Comparison of ENCODE assay signal across 1 cellular context in the genomic region with DNA sequence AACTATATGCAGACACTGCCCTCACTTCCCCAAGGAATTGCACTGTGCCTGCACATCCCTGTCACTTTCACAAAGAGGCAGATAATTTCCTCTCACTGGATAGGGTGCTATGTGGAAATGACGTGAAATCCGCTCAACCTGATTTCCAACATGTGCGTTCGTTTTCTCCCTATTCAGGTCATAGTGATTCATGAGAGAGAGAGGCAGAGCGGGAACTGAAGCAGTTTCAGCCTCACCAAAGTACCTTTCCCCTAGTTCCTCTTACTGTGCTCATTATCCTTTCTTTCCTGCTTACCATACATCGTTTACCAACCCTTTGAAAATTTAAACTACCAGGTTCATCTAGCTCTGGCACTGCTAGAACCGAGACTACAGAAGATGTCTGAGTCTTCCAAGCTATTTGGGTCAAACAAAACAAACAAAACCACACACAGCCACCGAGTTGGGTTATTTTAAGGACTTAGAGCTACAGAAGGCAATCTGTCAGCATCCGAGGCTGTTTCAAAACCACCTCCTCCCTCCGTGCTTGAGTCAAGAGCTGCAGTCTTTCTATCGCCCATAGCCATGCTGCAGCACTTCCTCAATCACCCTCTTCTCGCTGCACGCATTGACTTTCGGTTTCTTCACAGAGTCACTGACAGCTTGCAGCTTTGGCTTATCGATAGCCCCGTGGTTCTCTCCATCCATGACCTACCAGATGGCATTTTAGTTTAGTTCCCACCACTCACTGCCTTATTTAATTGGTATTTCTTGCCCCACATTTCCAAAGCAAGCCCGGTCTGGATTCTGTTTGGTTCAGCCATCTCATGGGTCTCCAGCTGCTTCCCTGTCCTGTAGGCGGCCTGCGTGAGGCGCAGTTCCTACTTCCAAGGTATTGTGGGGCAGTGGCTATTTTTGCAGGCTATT.
TF ChIP-seq lines count a peak whose summit lies in the region.

No MANE protein-coding gene starts in this region.

TF ChIP-seq in HepG2, 621 proteins besides CTCF, POLR2A, EP300 and RAD21 (continued from another document):
- TF ChIP-seq GABPA (IDR thresholded peaks at IDR 0.05; ENCODE audit: low read depth, low read length) (no peak), GABPA (CRISPR knock-in tag; IDR thresholded peaks at IDR 0.05; ENCODE audit: low read depth) (peak; percentile 51; the same call in 1 of the 2 replicates)
